16 cellular contexts compared by ENCODE assay signal in genomic region chr9:99158629-99159028, GRCh38.
"Had no signal": no experiment of that assay in that cellular context is flagged by ENCODE, and none has a peak within 500 bp of the region (broad histone marks: within the 10 kb centered on the region; RNA-seq: fewer than 3 reads in every experiment).

No MANE protein-coding gene starts in this region.

- H3K27me3 ChIP-seq: hepatocyte, tibial artery had no signal

- H3K4me1 ChIP-seq: lower lobe of right lung had no signal

- H3K36me3 ChIP-seq: lower lobe of right lung, tibial artery had no signal

- DNase-seq: activated CD4-positive, alpha-beta T cell treated with anti-CD3 and anti-CD28 coated beads for 36 hours; activated CD8-positive, alpha-beta T cell treated with anti-CD3 and anti-CD28 coated beads, Interleukin-2, amount 10 ng/mL, durations not matched to agents 7 days and 5 days; activated naive CD4-positive, alpha-beta T cell; activated naive CD8-positive, alpha-beta T cell treated with anti-CD3 and anti-CD28 coated beads, Interleukin-2, amount 50 U/mL, for 24 hours; central memory CD4-positive, alpha-beta T cell; effector CD4-positive, alpha-beta T cell; lower lobe of right lung; midbrain; naive B cell; T-helper 9 cell; tibial artery had no signal

- H3K4me3 ChIP-seq: coronary artery, hepatocyte, lower lobe of right lung, tibial artery had no signal

- ATAC-seq: activated CD4-positive, alpha-beta T cell treated with anti-CD3 and anti-CD28 coated beads for 36 hours; activated CD8-positive, alpha-beta T cell treated with anti-CD3 and anti-CD28 coated beads, Interleukin-2, amount 10 ng/mL, durations not matched to agents 7 days and 5 days; activated naive CD8-positive, alpha-beta T cell treated with anti-CD3 and anti-CD28 coated beads, Interleukin-2, amount 50 U/mL, for 24 hours; lower lobe of right lung; right cardiac atrium; stimulated activated effector memory CD8-positive, alpha-beta T cell treated with anti-CD3 and anti-CD28 coated beads, Interleukin-12 subunit alpha, Interleukin-12 subunit beta, amount 100 ng/mL, for 72 hours had no signal

- H3K9me3 ChIP-seq: lower lobe of right lung, tibial artery had no signal

- H3K27ac ChIP-seq: coronary artery, hepatocyte, lower lobe of right lung, tibial artery, VCaP had no signal
